1 cellular context compared by ENCODE assay signal in the genomic region with DNA sequence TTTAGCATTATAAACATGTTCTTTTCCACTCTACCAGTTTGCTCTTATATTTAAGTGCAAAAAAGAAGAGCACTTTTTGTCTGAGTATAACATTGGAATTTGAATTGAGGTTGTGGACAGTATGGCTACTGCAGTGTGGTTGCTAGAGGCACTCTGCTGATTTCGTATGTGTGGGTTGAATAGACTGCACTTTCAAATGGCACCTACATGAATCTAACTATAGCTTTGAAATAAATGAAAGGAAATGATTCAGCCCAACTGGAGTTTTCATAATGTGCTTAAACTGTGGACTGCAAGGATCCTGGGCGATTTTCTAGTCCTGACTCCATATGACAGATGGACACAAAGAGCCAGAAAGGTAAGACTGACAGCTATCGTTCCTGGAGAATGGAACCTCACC.
TF ChIP-seq lines count a peak whose summit lies in the region.

No MANE protein-coding gene starts in this region.

TF ChIP-seq in endothelial cell of umbilical vein, 7 proteins besides CTCF, POLR2A, EP300 and RAD21 (continued from another document):
- TF ChIP-seq MAX (IDR thresholded peaks at IDR 0.05; ENCODE audit: insufficient read depth, insufficient read length): no peak
- peak; percentile 61 for TF ChIP-seq FOS (IDR thresholded peaks at IDR 0.05; ENCODE audit: borderline replicate concordance, insufficient read depth, low read length)
- no peak for TF ChIP-seq GATA2 (IDR thresholded peaks at IDR 0.05; ENCODE audit: insufficient read depth, insufficient read length, low read depth, low read length)
- peak; percentile 45 for TF ChIP-seq JUN (IDR thresholded peaks at IDR 0.05; ENCODE audit: borderline replicate concordance, insufficient read depth, insufficient read length, low read depth)
- TF ChIP-seq EZH2 (IDR thresholded peaks at IDR 0.05; ENCODE audit: borderline replicate concordance, low read depth, low read length, severe bottlenecking): no peak
